In the genomic region with DNA sequence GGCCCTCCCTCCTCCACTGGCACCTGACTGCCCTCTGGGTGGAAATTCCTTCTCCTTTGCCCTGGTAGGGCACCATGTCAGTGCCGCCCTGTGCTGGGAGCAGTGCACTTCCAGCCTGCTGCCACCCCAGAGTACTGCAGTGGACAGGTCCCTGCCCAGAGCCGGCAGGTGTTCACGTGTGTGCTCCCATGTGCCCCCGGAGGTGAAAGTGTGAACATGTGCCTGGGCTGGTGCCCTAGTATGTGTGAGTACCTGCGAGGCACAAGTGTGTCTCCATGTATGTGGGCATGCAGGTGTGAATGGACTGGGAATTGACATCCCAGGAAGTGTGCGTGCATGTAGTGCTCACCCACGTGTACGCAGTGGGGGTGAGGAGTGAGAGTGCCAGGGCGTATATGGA, we compare ENCODE assay signal across 9 cellular contexts. TPM values are rescaled to one million over a fixed set of nuclear protein-coding genes. Genes with fewer than 3 reads are reported as not detected.
A peak's percentile ranks its signal among the peaks of the same experiment; 100 is the strongest.
DNase-seq lines count a peak whose midpoint lies in the region; ATAC-seq, FAIRE-seq and TF ChIP-seq lines count a peak whose summit lies in the region.
"Had no signal": no experiment of that assay in that cellular context is flagged by ENCODE, and none has a peak within 500 bp of the region (broad histone marks: within the 10 kb centered on the region; RNA-seq: fewer than 3 reads in every experiment).

No MANE protein-coding gene starts in this region.

- 80% methylated on average over 9 of the region's 9 CpGs; no CpG with 5 or more reads in 1 of the 2 experiments for WGBS in H1 (ENCODE audit: extremely low coverage in 1 of 2, insufficient coverage in 1 of 2, insufficient read length in 1 of 2, insufficient replicate concordance in 2 of 2, low coverage in 1 of 2, low lambda C conversion rate in 2 of 2, missing lambda C conversion rate in 1 of 2), 2 experiments

- no peaks in the 10 kb centered on the region for H3K9me3 ChIP-seq in H1 (ENCODE audit: insufficient read depth in 2 of 2, low read depth in 1 of 2, low read length in 1 of 2)
- H3K9me3 ChIP-seq: BLaER1 had no signal

- H2BK120ac ChIP-seq in H1 (replicated peaks; ENCODE audit: low read depth, low read length): no peak overlapping the region

- H2AFZ ChIP-seq in H1 (ENCODE audit: low read length): no peak overlapping the region

- no peaks in the 10 kb centered on the region for H3K23me2 ChIP-seq in H1 (ENCODE audit: low read depth, low read length)

- H4K8ac ChIP-seq in H1 (ENCODE audit: extremely low read depth, insufficient read depth, low read length): no peak overlapping the region

- no peak overlapping the region for H3K14ac ChIP-seq in H1 (ENCODE audit: insufficient read length)

- peak; percentile 62; the same call in 2 of the 3 replicates for ATAC-seq in SK-N-SH treated with all-trans-retinoic acid at 6 μM for 48 hours
- ATAC-seq in GM21723 (IDR thresholded peaks at IDR 0.05; ENCODE audit: unreplicated experiment): no peak
- ATAC-seq in GM21528 (IDR thresholded peaks at IDR 0.05; ENCODE audit: low FRiP score, unreplicated experiment): no peak

- no peak overlapping the region for H4K91ac ChIP-seq in H1 (replicated peaks; ENCODE audit: insufficient read length, low read length)

- no peak overlapping the region for H3K4me3 ChIP-seq in H1 (ENCODE audit: extremely low read depth in 1 of 4, insufficient read depth in 2 of 4, low read depth in 3 of 4, low read length in 4 of 4)
- H3K4me3 ChIP-seq: BLaER1 had no signal

- peak overlapping the region; percentile 9; the same call in 1 of the 2 replicates for H2BK15ac ChIP-seq in H1 (ENCODE audit: low read length)

- H3K9ac ChIP-seq in H1 (replicated peaks in 1 of 4; ENCODE audit: extremely low read depth in 1 of 4, low read depth in 3 of 4, low read length in 3 of 4): no peak overlapping the region
- H3K9ac ChIP-seq: BLaER1 had no signal

- H3K18ac ChIP-seq in H1 (ENCODE audit: extremely low read depth, low read length): no peak overlapping the region

- no peak for TF ChIP-seq POLR2A in H1 (IDR thresholded peaks at IDR 0.05; ENCODE audit: control extremely low read depth in 1 of 2, low read depth in 2 of 2, low read length in 2 of 2)

- DNase-seq in NCI-H146 (lab: John Stamatoyannopoulos, UW) (peak; percentile 40), NCI-H146 treated with DMSO at 0.1 percent for 48 hours (lab: John Stamatoyannopoulos, UW; ENCODE audit: unreplicated experiment) (no peak), H1 (ENCODE audit: low read depth in 1 of 2, low spot score in 2 of 2) (no peak), caudate nucleus (lab: John Stamatoyannopoulos, UW) (no peak)
- peak in 2 of 3 experiments; percentile 17 to 18 for DNase-seq in stimulated activated CD4-positive, alpha-beta T cell treated with anti-CD3 and anti-CD28 coated beads, TNF-alpha, amount 100 ng/mL, for 4 hours (ENCODE audit: low read depth in 3 of 3)

- H4K20me1 ChIP-seq in H1 (replicated peaks in 1 of 2; ENCODE audit: control insufficient read depth in 1 of 2, insufficient read depth in 2 of 2, low read length in 2 of 2): no peaks in the 10 kb centered on the region
- H4K20me1 ChIP-seq: BLaER1 had no signal

- no peaks in the 10 kb centered on the region for H3K79me1 ChIP-seq in H1 (ENCODE audit: low read depth, low read length)

- H2BK5ac ChIP-seq in H1 (ENCODE audit: low read depth, low read length): no peak overlapping the region

- no peak overlapping the region for H4K5ac ChIP-seq in H1 (ENCODE audit: insufficient read length, low read depth, low read length)

- no peak overlapping the region for H2AK5ac ChIP-seq in H1 (ENCODE audit: low read depth, low read length)

- H3K56ac ChIP-seq in H1 (replicated peaks; ENCODE audit: insufficient read length, low read depth, low read length): no peak overlapping the region

- no peaks in the 10 kb centered on the region for H3K27me3 ChIP-seq in H1 (replicated peaks in 1 of 4; ENCODE audit: control insufficient read depth in 3 of 4, extremely low read depth in 1 of 4, insufficient read depth in 3 of 4, low read length in 3 of 4)
- H3K27me3 ChIP-seq: BLaER1 had no signal

- CTCF ChIA-PET in H1 (lab: Charles Lee; ENCODE audit: partially characterized antibody): interaction anchor here (0.6 to 2.8 kb wide), 10 partner anchors 9 to 139 kb away, joined by 3 to 11 read pairs (median 6); no protein-coding TSS in a partner anchor

- H2BK12ac ChIP-seq in H1 (ENCODE audit: low read depth, low read length): peak overlapping the region; percentile 53; the same call in 1 of the 2 replicates

- no peak for FAIRE-seq in H1 (lab: Jason Lieb, UNC)

- no peaks in the 10 kb centered on the region for H3K36me3 ChIP-seq in H1 (ENCODE audit: control insufficient read depth in 2 of 4, insufficient read depth in 4 of 4, low read length in 3 of 4)
- H3K36me3 ChIP-seq: BLaER1 had no signal

- peaks cover 0 to 10% (median 4%) of the 10 kb centered on the region in 4 experiments; a peak in 6 of 7 replicates for H3K4me1 ChIP-seq in H1 (replicated peaks in 1 of 4; ENCODE audit: control insufficient read depth in 3 of 4, insufficient read depth in 4 of 4, low read length in 3 of 4)

- H3K27ac ChIP-seq in H1 (ENCODE audit: low read depth, low read length): no peak overlapping the region
- no peak overlapping the region for H3K27ac ChIP-seq in caudate nucleus (ENCODE audit: low read depth, low read length)
- H3K27ac ChIP-seq: BLaER1 had no signal

- H3K79me2 ChIP-seq in H1 (ENCODE audit: control insufficient read depth in 1 of 2, insufficient read depth in 2 of 2, low read length in 2 of 2): no peaks in the 10 kb centered on the region

- H2BK20ac ChIP-seq in H1 (ENCODE audit: low read length): peak overlapping the region; percentile 40; the same call in 1 of the 2 replicates

- no peak overlapping the region for H3K4me2 ChIP-seq in H1 (ENCODE audit: insufficient read depth in 1 of 2, low read depth in 2 of 2, low read length in 2 of 2)

- peak; percentile 22 to 43; a peak in 3 of 4 replicates for TF ChIP-seq RAD21 in H1 (IDR thresholded peaks at IDR 0.05 in 1 of 2, conservative IDR thresholded peaks at IDR 0.05 in 1 of 2; ENCODE audit: low read depth in 2 of 2, low read length in 2 of 2)

- no peak overlapping the region for H3K4ac ChIP-seq in H1 (replicated peaks; ENCODE audit: insufficient read length, low read depth, low read length)

- peak; percentile 47 to 68 (median 59) for TF ChIP-seq CTCF in H1 (IDR thresholded peaks at IDR 0.05; ENCODE audit: control extremely low read depth in 1 of 3, insufficient read depth in 1 of 3, low read depth in 1 of 3, low read length in 3 of 3)

- H3K23ac ChIP-seq in H1 (ENCODE audit: insufficient read length): no peak overlapping the region

- TF ChIP-seq EP300 in H1 (IDR thresholded peaks at IDR 0.05; ENCODE audit: borderline replicate concordance in 1 of 2, low read depth in 2 of 2, low read length in 2 of 2): no peak

- POLR2A ChIA-PET in H1 (lab: Charles Lee; ENCODE audit: partially characterized antibody): interaction anchor here (1.0 kb wide), 1 partner anchor 26 kb away, joined by 4 read pairs; no protein-coding TSS in a partner anchor

TF ChIP-seq in SK-N-SH treated with all-trans-retinoic acid at 6 μM for 48 hours, 23 proteins besides CTCF, POLR2A, EP300 and RAD21 (continues in another document):
- TF ChIP-seq TOX (CRISPR knock-in tag; IDR thresholded peaks at IDR 0.05; ENCODE audit: borderline replicate concordance) (no peak), ARNTL (CRISPR knock-in tag; IDR thresholded peaks at IDR 0.05; ENCODE audit: borderline replicate concordance, low read depth) (no peak), BACH2 (CRISPR knock-in tag; IDR thresholded peaks at IDR 0.05; ENCODE audit: borderline replicate concordance) (no peak), ESRRG (CRISPR knock-in tag; IDR thresholded peaks at IDR 0.05) (no peak)

TF ChIP-seq in H1, 55 proteins besides CTCF, POLR2A, EP300 and RAD21:
- TF ChIP-seq TBP (IDR thresholded peaks at IDR 0.05; ENCODE audit: low read depth, low read length) (no peak), SIX5 (IDR thresholded peaks at IDR 0.05; ENCODE audit: low read depth, low read length) (no peak)
- TF ChIP-seq, protein P1, sequence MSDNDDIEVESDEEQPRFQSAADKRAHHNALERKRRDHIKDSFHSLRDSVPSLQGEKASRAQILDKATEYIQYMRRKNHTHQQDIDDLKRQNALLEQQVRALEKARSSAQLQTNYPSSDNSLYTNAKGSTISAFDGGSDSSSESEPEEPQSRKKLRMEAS (IDR thresholded peaks at IDR 0.05): peak; percentile 74
- TF ChIP-seq, protein P2, sequence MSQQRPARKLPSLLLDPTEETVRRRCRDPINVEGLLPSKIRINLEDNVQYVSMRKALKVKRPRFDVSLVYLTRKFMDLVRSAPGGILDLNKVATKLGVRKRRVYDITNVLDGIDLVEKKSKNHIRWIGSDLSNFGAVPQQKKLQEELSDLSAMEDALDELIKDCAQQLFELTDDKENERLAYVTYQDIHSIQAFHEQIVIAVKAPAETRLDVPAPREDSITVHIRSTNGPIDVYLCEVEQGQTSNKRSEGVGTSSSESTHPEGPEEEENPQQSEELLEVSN (IDR thresholded peaks at IDR 0.05): peak; percentile 40; the same call in 1 of the 2 replicates

RNA-seq across cellular contexts. Expression of a gene that starts 29.4 kb away (rescaled TPM):
- 3.6 and 4.2 TPM in 2 replicates for total RNA-seq in H1 (2021; fragmentation: NEBNext Ultra II Directional; extraction: Animal tissue kit (Norgen Biotek cat#: 25700))
- 5.9 and 6.7 TPM in 2 replicates for polyA plus RNA-seq in H1 (2011; rRNA removed)
- 7.0 TPM for polyA plus RNA-seq in H1 (2011; cell fraction: cytosol; rRNA removed)
- polyA plus RNA-seq in H1 (2011; cell fraction: nucleus; rRNA removed): 5.8 TPM
- polyA plus RNA-seq in H1 (2012, experiment 1 of 2): 3.0 to 6.0 TPM (median 5.0 TPM) in 4 replicates
- 3.0 TPM for polyA plus RNA-seq in H1 (2012, experiment 2 of 2)
- 3.0 TPM for polyA plus RNA-seq in H1 (2013, experiment 1 of 2)
- polyA plus RNA-seq in H1 (2013, experiment 2 of 2): 2.9 TPM
- 1.4 and 1.5 TPM in 2 replicates for polyA minus RNA-seq in H1 (2011; rRNA and poly(A)+ RNA removed)
- polyA minus RNA-seq in H1 (2011; cell fraction: cytosol; rRNA and poly(A)+ RNA removed): 2.7 TPM
- polyA minus RNA-seq in H1 (2011; cell fraction: nucleus; rRNA and poly(A)+ RNA removed): 1.1 TPM

RNA-seq across cellular contexts. Expression of a gene that starts 33.4 kb away (rescaled TPM):
- 4.0 and 4.9 TPM in 2 replicates for total RNA-seq in H1 (2021; fragmentation: NEBNext Ultra II Directional; extraction: Animal tissue kit (Norgen Biotek cat#: 25700))
- 0.98 and 1.5 TPM in 2 replicates for polyA plus RNA-seq in H1 (2011; rRNA removed)
- 1.0 TPM for polyA plus RNA-seq in H1 (2011; cell fraction: cytosol; rRNA removed)
- polyA plus RNA-seq in H1 (2011; cell fraction: nucleus; rRNA removed): 2.5 TPM
- 2.0 to 3.4 TPM (median 3.1 TPM) in 4 replicates for polyA plus RNA-seq in H1 (2012, experiment 1 of 2)
- 2.5 TPM for polyA plus RNA-seq in H1 (2012, experiment 2 of 2)
- polyA plus RNA-seq in H1 (2013, experiment 1 of 2): 1.8 TPM
- 1.7 TPM for polyA plus RNA-seq in H1 (2013, experiment 2 of 2)
- 0.50 and 0.59 TPM in 2 replicates for polyA minus RNA-seq in H1 (2011; rRNA and poly(A)+ RNA removed)
- 1.2 TPM for polyA minus RNA-seq in H1 (2011; cell fraction: cytosol; rRNA and poly(A)+ RNA removed)
- 2.1 TPM for polyA minus RNA-seq in H1 (2011; cell fraction: nucleus; rRNA and poly(A)+ RNA removed)

Comparison
In these comparisons a context has a peak if more than half of its experiments do, and no peak if none do; other contexts are left out.
1. DNase-seq: peak in NCI-H146 (single experiment) and stimulated activated CD4-positive, alpha-beta T cell treated with anti-CD3 and anti-CD28 coated beads, TNF-alpha, amount 100 ng/mL, for 4 hours (2 of 3); none in NCI-H146 treated with DMSO at 0.1 percent for 48 hours (single experiment), H1 (0 of 2) and caudate nucleus (0 of 61).